In the genomic region with DNA sequence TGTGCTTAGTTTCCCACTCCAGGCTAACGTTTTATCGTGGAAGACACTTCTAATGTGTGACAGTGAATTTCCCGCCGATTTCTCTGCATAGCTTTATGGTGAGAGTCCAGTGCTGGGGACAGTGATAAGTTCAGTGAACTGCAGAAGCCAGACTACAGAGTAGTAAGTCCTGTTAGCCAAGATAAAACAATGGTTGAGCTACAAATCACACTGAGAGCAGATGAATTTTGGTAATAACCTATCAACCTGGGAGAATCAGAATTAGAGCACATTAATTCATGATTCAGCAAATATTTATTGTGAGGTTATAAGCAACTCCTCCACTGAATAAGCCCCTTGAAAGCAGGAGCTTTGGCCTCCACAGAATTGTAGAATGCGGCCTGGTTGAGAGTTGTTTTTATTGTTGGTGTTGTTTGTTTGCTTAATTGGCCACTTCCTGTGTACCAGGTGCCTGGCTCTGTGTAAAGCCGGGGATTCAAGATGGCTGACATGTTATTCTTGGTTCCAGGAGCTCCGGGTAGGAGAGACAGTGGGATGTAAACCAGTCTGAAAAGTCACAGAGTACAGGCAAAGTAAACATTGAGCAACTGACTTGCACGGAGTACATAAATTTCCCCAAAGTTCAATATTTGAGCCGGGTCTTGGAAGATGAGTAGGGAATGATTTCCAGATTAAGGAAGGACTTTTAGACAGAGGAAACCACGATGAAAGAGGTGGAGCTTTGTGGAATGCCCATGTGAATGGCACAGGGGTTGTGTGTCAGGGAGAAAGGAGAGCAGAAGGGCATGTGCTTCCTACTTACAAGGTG, we compare ENCODE assay signal across 22 cellular contexts.
DNase-seq lines count a peak whose midpoint lies in the region; ATAC-seq and TF ChIP-seq lines count a peak whose summit lies in the region.
"Had no signal": no experiment of that assay in that cellular context is flagged by ENCODE, and none has a peak within 500 bp of the region (broad histone marks: within the 10 kb centered on the region; RNA-seq: fewer than 3 reads in every experiment).

No MANE protein-coding gene starts in this region.

- H3K36me3 ChIP-seq in hepatocyte (replicated peaks; ENCODE audit: insufficient read depth, low read depth): no peaks in the 10 kb centered on the region
- H3K36me3 ChIP-seq: Peyer's patch, SJCRH30 had no signal

- H3K4me3 Mint-ChIP-seq in nephron: no peak overlapping the region
- no peak overlapping the region for H3K4me3 Mint-ChIP-seq in activated T-cell treated with anti-CD3 and anti-CD28 coated beads, Interleukin-2, amount 50 U/mL, for 72 hours
- H3K4me3 Mint-ChIP-seq: CD14-positive monocyte, H9, HFFc6 had no signal

- H3K79me2 ChIP-seq in hepatocyte: no peaks in the 10 kb centered on the region

- no peaks in the 10 kb centered on the region for H3K27me3 ChIP-seq in hepatocyte
- H3K27me3 ChIP-seq: Peyer's patch, SJCRH30 had no signal

- H2AFZ ChIP-seq in hepatocyte: no peak overlapping the region

- no peak overlapping the region for H3K4me3 ChIP-seq in hepatocyte
- H3K4me3 ChIP-seq: Peyer's patch, SJCRH30 had no signal

- H3K4me2 ChIP-seq in hepatocyte: no peak overlapping the region

- peaks cover 42% of the 10 kb centered on the region for H3K36me3 Mint-ChIP-seq in nephron (ENCODE audit: low read depth)
- peaks cover 3% of the 10 kb centered on the region in 2 donors for H3K36me3 Mint-ChIP-seq in activated T-cell treated with anti-CD3 and anti-CD28 coated beads, Interleukin-2, amount 50 U/mL, for 72 hours (ENCODE audit: insufficient read depth in 2 of 2)
- H3K36me3 Mint-ChIP-seq: CD14-positive monocyte had no signal

- no peaks in the 10 kb centered on the region for H4K20me1 ChIP-seq in hepatocyte (ENCODE audit: insufficient read depth, poor library complexity, severe bottlenecking)

- H3K27ac ChIP-seq in hepatocyte: peak overlapping the region; percentile 84
- H3K27ac ChIP-seq: Peyer's patch, SJCRH30 had no signal

- WGBS in hepatocyte (ENCODE audit: low lambda C conversion rate, missing lambda C conversion rate): 76% methylated on average over 10 of the region's 10 CpGs

- H3K9me3 ChIP-seq in hepatocyte (ENCODE audit: low read depth): no peaks in the 10 kb centered on the region
- H3K9me3 ChIP-seq: Peyer's patch, SJCRH30 had no signal

- TF ChIP-seq CTCF in hepatocyte (IDR thresholded peaks at IDR 0.05; ENCODE audit: poor library complexity): no peak
- no peak for TF ChIP-seq CTCF in nephron (IDR thresholded peaks at IDR 0.05; ENCODE audit: unreplicated experiment in 3 of 3)
- TF ChIP-seq CTCF in omental fat pad (IDR thresholded peaks at IDR 0.05): no peak

- peak overlapping the region in 2 of 3 experiments; percentile 34 to 35 for H3K27ac Mint-ChIP-seq in nephron
- H3K27ac Mint-ChIP-seq in activated T-cell treated with anti-CD3 and anti-CD28 coated beads, Interleukin-2, amount 50 U/mL, for 72 hours: no peak overlapping the region
- H3K27ac Mint-ChIP-seq: CD14-positive monocyte, H9, HFFc6 had no signal

- peaks cover 15% of the 10 kb centered on the region for H3K4me1 ChIP-seq in hepatocyte (ENCODE audit: insufficient read depth)
- H3K4me1 ChIP-seq: SJCRH30 had no signal

- no peaks in the 10 kb centered on the region for H3K9me2 ChIP-seq in hepatocyte (replicated peaks; ENCODE audit: insufficient read depth)

- DNase-seq in NCI-H510A treated with DMSO at 0.1 percent for 48 hours (lab: John Stamatoyannopoulos, UW) (peak; percentile 22), NCI-H510A (lab: John Stamatoyannopoulos, UW) (no peak), HuH-7 (ENCODE audit: low spot score) (peak; percentile 46), hepatocyte (ENCODE audit: low spot score) (no peak), omental fat pad (ENCODE audit: low spot score) (no peak), T-helper 1 cell (no peak)
- DNase-seq in activated T-cell treated with anti-CD3 and anti-CD28 coated beads, Interleukin-2, amount 50 U/mL, for 72 hours: no peak
- DNase-seq: 8988T, DMS79, H9, HFFc6, KG1, NCI-H1105, NCI-H146, NCI-H2081 treated with DMSO at 0.1 percent for 48 hours, NCI-H2171 treated with DMSO at 0.1 percent for 48 hours, NCI-H446 treated with DMSO at 0.1 percent for 48 hours, NCI-H82, Peyer's patch, SJCRH30 had no signal

- no peaks in the 10 kb centered on the region for H3K27me3 Mint-ChIP-seq in nephron (ENCODE audit: low read depth)
- peaks cover 40% of the 10 kb centered on the region for H3K27me3 Mint-ChIP-seq in activated T-cell treated with anti-CD3 and anti-CD28 coated beads, Interleukin-2, amount 50 U/mL, for 72 hours (ENCODE audit: low read depth)

- ATAC-seq in omental fat pad (ENCODE audit: low FRiP score): no peak
- no peak for ATAC-seq in activated T-cell treated with anti-CD3 and anti-CD28 coated beads, Interleukin-2, amount 50 U/mL, for 72 hours (replicated peaks in 1 of 2)

- peaks cover 6% of the 10 kb centered on the region for H3K4me1 Mint-ChIP-seq in nephron
- H3K4me1 Mint-ChIP-seq in activated T-cell treated with anti-CD3 and anti-CD28 coated beads, Interleukin-2, amount 50 U/mL, for 72 hours (ENCODE audit: low read depth): peaks cover 3% of the 10 kb centered on the region

- peaks cover 15% of the 10 kb centered on the region for H3K9me3 Mint-ChIP-seq in nephron
- H3K9me3 Mint-ChIP-seq in activated T-cell treated with anti-CD3 and anti-CD28 coated beads, Interleukin-2, amount 50 U/mL, for 72 hours: peaks cover 0 to 4% of the 10 kb centered on the region in 2 donors
- H3K9me3 Mint-ChIP-seq: HFFc6 had no signal

Comparison
In these comparisons a context has a peak if more than half of its experiments do, and no peak if none do; other contexts are left out.
1. DNase-seq: peak in NCI-H510A treated with DMSO at 0.1 percent for 48 hours (single experiment) and HuH-7 (single experiment); none in NCI-H510A (single experiment), hepatocyte (single experiment), omental fat pad (single experiment), T-helper 1 cell (0 of 5) and activated T-cell treated with anti-CD3 and anti-CD28 coated beads, Interleukin-2, amount 50 U/mL, for 72 hours (0 of 2).